In the genomic region with DNA sequence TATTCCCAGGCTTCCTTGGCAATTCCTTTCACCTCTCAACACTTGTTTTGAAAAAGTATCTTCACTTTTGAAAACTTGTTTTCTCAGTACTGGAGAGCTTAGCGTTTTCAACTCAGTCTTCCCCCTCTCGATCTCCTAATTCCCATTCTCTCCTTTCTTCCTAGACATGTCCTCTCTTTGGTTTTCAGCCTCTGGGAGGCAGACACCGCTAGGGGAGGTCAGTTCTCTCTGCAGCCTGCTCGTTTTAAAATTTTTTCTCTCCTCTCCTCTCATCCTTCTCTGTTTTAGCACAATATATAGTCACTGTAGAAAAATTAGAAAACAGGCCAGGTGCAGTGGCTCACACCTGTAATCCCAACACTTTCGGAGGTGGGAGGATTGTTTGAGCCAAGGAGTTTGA, we compare ENCODE assay signal across 20 cellular contexts. TPM values are rescaled to one million over a fixed set of nuclear protein-coding genes. Genes with fewer than 3 reads are reported as not detected.
DNase-seq lines count a peak whose midpoint lies in the region; ATAC-seq, FAIRE-seq and TF ChIP-seq lines count a peak whose summit lies in the region.
"Had no signal": no experiment of that assay in that cellular context is flagged by ENCODE, and none has a peak within 500 bp of the region (broad histone marks: within the 10 kb centered on the region; RNA-seq: fewer than 3 reads in every experiment).

No MANE protein-coding gene starts in this region.

- no peak overlapping the region for H3K27ac Mint-ChIP-seq in activated CD4-positive, alpha-beta T cell treated with anti-CD3 and anti-CD28 coated beads, Interleukin-2, amount 10 ng/mL, durations not matched to agents 24 days and 14 days

- POLR2A ChIA-PET in GM10248 (lab: Yijun Ruan, JAX): no interaction called here
- POLR2A ChIA-PET in K562 (lab: Yijun Ruan, JAX): interaction anchor here (0.5 to 1.3 kb wide), 2 partner anchors 9 to 73 kb away, joined by 3 to 4 read pairs; no protein-coding TSS in a partner anchor

- H3K79me2 ChIP-seq in K562 (ENCODE audit: control insufficient read depth, insufficient read depth, low read length): no peaks in the 10 kb centered on the region

- no TSS peak for BruUV-seq in K562 (replicated peaks; lab: Mats Ljungman, UMichigan)

- H3K4me3 ChIP-seq in K562 (no peak overlapping the region), thyroid gland (replicated peaks in 1 of 3) (no peak overlapping the region)

- peaks cover 54% of the 10 kb centered on the region for H3K27me3 Mint-ChIP-seq in activated CD4-positive, alpha-beta T cell treated with anti-CD3 and anti-CD28 coated beads, Interleukin-2, amount 10 ng/mL, durations not matched to agents 24 days and 14 days

- H3K36me3 Mint-ChIP-seq in activated CD4-positive, alpha-beta T cell treated with anti-CD3 and anti-CD28 coated beads, Interleukin-2, amount 10 ng/mL, durations not matched to agents 24 days and 14 days (ENCODE audit: low read depth): no peaks in the 10 kb centered on the region

- H3K9me3 ChIP-seq in K562 (replicated peaks; ENCODE audit: control insufficient read depth, insufficient read depth, low read depth, low read length) (no peaks in the 10 kb centered on the region), thyroid gland (no peaks in the 10 kb centered on the region)

- in situ Hi-C loops in K562 (cut with MboI): no loop called here

- H3K27me3 ChIP-seq in K562 (ENCODE audit: control insufficient read depth in 2 of 2, insufficient read depth in 2 of 2, low read length in 2 of 2): peaks cover 21 to 42% of the 10 kb centered on the region in 2 experiments
- no peaks in the 10 kb centered on the region for H3K27me3 ChIP-seq in thyroid gland

- H3K4me1 Mint-ChIP-seq in activated CD4-positive, alpha-beta T cell treated with anti-CD3 and anti-CD28 coated beads, Interleukin-2, amount 10 ng/mL, durations not matched to agents 24 days and 14 days: peaks cover 13% of the 10 kb centered on the region

- H2AFZ ChIP-seq in K562 (ENCODE audit: low read depth, low read length): no peak overlapping the region

- peak; percentile 19 to 28; a peak in 1 of 4 replicates for TF ChIP-seq RAD21 in K562 (CRISPR knock-in tag; conservative IDR thresholded peaks at IDR 0.05 in 1 of 2, IDR thresholded peaks at IDR 0.05 in 1 of 2)

- no peak for ATAC-seq in K562
- ATAC-seq: Panc1, Right ventricle myocardium inferior had no signal

- TF ChIP-seq POLR2A in K562 (conservative IDR thresholded peaks at IDR 0.05) (no peak), thyroid gland (IDR thresholded peaks at IDR 0.05) (no peak)

- no peak overlapping the region for H3K27ac ChIP-seq in K562 (ENCODE audit: extremely low read depth, low read depth, low read length)
- peak overlapping the region in 2 of 3 donors; percentile 60 to 87 for H3K27ac ChIP-seq in thyroid gland

- no peak for DNase-seq in GM10248 (ENCODE audit: extremely low spot score)
- DNase-seq in OCI-M1 (lab: John Stamatoyannopoulos, UW): peak; percentile 21
- DNase-seq in K562 (ENCODE audit: extremely low read depth in 1 of 4, low spot score in 3 of 4): no peak
- no peak for DNase-seq in thyroid gland
- DNase-seq in SIG-M5 treated with dmso at 0.1 percent for 504 hours (lab: John Stamatoyannopoulos, UW; ENCODE audit: unreplicated experiment): no peak
- no peak for DNase-seq in activated CD4-positive, alpha-beta T cell treated with anti-CD3 and anti-CD28 coated beads, Interleukin-2, amount 10 ng/mL, durations not matched to agents 24 days and 14 days
- DNase-seq in NCI-H345 treated with DMSO at 0.1 percent for 48 hours (lab: John Stamatoyannopoulos, UW; ENCODE audit: unreplicated experiment): no peak
- DNase-seq: DND-41, GDM1, NCI-H187 treated with DMSO at 0.1 percent for 48 hours, NCI-H446, NCI-H69, T-helper 2 cell had no signal

- H3K36me3 ChIP-seq in K562 (ENCODE audit: control insufficient read depth, insufficient read depth, low read length) (no peaks in the 10 kb centered on the region), thyroid gland (no peaks in the 10 kb centered on the region)

- no peaks in the 10 kb centered on the region for H3K9me1 ChIP-seq in K562 (ENCODE audit: control insufficient read depth, insufficient read depth, low read length)

- peak; percentile 8 for TF ChIP-seq CTCF in GM10248 (IDR thresholded peaks at IDR 0.05; ENCODE audit: control extremely low read depth, extremely low read depth, low read depth, missing control alignments)
- peak in 1 of 3 experiments; percentile 26; a peak in 2 of 6 replicates for TF ChIP-seq CTCF in K562 (IDR thresholded peaks at IDR 0.05 in 2 of 3, conservative IDR thresholded peaks at IDR 0.05 in 1 of 3; ENCODE audit: insufficient read depth in 2 of 3, low read depth in 1 of 3, low read length in 3 of 3)
- no peak for TF ChIP-seq CTCF in thyroid gland (IDR thresholded peaks at IDR 0.05)

- no peak for FAIRE-seq in K562 (lab: Jason Lieb, UNC)
- FAIRE-seq: GM12891, H54 had no signal

- H3K9ac ChIP-seq in K562 (ENCODE audit: insufficient read depth in 1 of 2, low read depth in 2 of 2, low read length in 2 of 2): no peak overlapping the region

- CTCF ChIA-PET in GM10248 (lab: Yijun Ruan, JAX) (interaction anchor here (1.2 to 2.4 kb wide), 3 partner anchors 10 to 66 kb away, joined by 3 to 7 read pairs (median 7); no protein-coding TSS in a partner anchor), K562 (lab: Yijun Ruan, JAX; ENCODE audit: low intra/inter-chr PET ratio) (interaction anchor here (0.7 kb wide), 1 partner anchor 62 kb away, joined by 3 read pairs; no protein-coding TSS in a partner anchor)

- no peak overlapping the region for H3K4me2 ChIP-seq in K562 (ENCODE audit: insufficient read depth, low read length)

- H3K4me1 ChIP-seq in K562 (replicated peaks in 1 of 2; ENCODE audit: control insufficient read depth in 2 of 2, insufficient read depth in 2 of 2, low read length in 2 of 2) (no peaks in the 10 kb centered on the region), thyroid gland (peaks cover 42 to 44% of the 10 kb centered on the region in 2 donors)

- no peaks in the 10 kb centered on the region for H3K9me3 Mint-ChIP-seq in activated CD4-positive, alpha-beta T cell treated with anti-CD3 and anti-CD28 coated beads, Interleukin-2, amount 10 ng/mL, durations not matched to agents 24 days and 14 days

- WGBS in K562 (ENCODE audit: insufficient coverage, low coverage, missing lambda C conversion rate): 0% methylated on average over 5 of the region's 5 CpGs
- WGBS in thyroid gland, 2 donors: 43 to 51% methylated on average over 5 of the region's 5 CpGs

- no peak for TF ChIP-seq EP300 in K562 (IDR thresholded peaks at IDR 0.05; ENCODE audit: low read length)

- no peaks in the 10 kb centered on the region for H4K20me1 ChIP-seq in K562 (replicated peaks; ENCODE audit: control insufficient read depth, insufficient read depth, low read length)

- intact Hi-C loops in K562 (cut with micrococcal nuclease): no loop called here
- intact Hi-C loops in thyroid gland (cut with DNase I): no loop called here
- intact Hi-C loops in activated CD4-positive, alpha-beta T cell treated with anti-CD3 and anti-CD28 coated beads, Interleukin-2, amount 10 ng/mL, durations not matched to agents 24 days and 14 days (cut with micrococcal nuclease): no loop called here

- H3K4me3 Mint-ChIP-seq in activated CD4-positive, alpha-beta T cell treated with anti-CD3 and anti-CD28 coated beads, Interleukin-2, amount 10 ng/mL, durations not matched to agents 24 days and 14 days: no peak overlapping the region

RNA-seq across cellular contexts. Expression of a gene that starts 12.6 kb away (rescaled TPM):
- total RNA-seq in K562 (2011; cell fraction: chromatin; rRNA removed; ENCODE audit: low replicate concordance): not detected in 2 replicates
- not detected in 2 replicates for total RNA-seq in K562 (2011; cell fraction: nucleolus; rRNA removed)
- not detected in 2 replicates for total RNA-seq in K562 (2011; cell fraction: nucleoplasm; rRNA removed)
- total RNA-seq in K562 (2014; rRNA removed) (not detected in 2 replicates), K562 (2014; rRNA removed; fragmentation: Illumina TruSeq; extraction: Trizol) (not detected in 2 replicates), K562 (2015; rRNA removed; fragmentation: Illumina TruSeq; extraction: Trizol) (not detected in 2 replicates), K562 (2021) (not detected in 2 replicates), thyroid gland (1 to 10 TPM; 1.2 to 1.7 (median 1.6) TPM)
- polyA plus RNA-seq in K562 (2011; rRNA removed) (not detected in 2 replicates), K562 (2014; fragmentation: Illumina TruSeq; extraction: Trizol) (not detected in 2 replicates), K562 (2014; fragmentation: Nextera tagmentation; extraction: Ambion mirVana) (not detected), K562 (2014; rRNA removed) (not detected in 2 replicates)
- not detected in 2 replicates for polyA plus RNA-seq in K562 (2011; cell fraction: cytosol; rRNA removed)
- not detected in 2 replicates for polyA plus RNA-seq in K562 (2011; cell fraction: nucleus; rRNA removed)
- polyA plus RNA-seq in K562 (2012): not detected in 2 replicates
- not detected in 2 replicates for polyA minus RNA-seq in K562 (2011; rRNA and poly(A)+ RNA removed)
- not detected in 2 replicates for polyA minus RNA-seq in K562 (2011; cell fraction: cytosol; rRNA and poly(A)+ RNA removed)
- not detected in 2 replicates for polyA minus RNA-seq in K562 (2011; cell fraction: nucleus; rRNA and poly(A)+ RNA removed)
- not detected in 2 replicates for total RNA-seq in activated CD4-positive, alpha-beta T cell treated with anti-CD3 and anti-CD28 coated beads, Interleukin-2, amount 10 ng/mL, durations not matched to agents 24 days and 14 days
- total RNA-seq: HT1080 had no signal
- polyA plus RNA-seq: AG04450, BJ had no signal

RNA-seq across cellular contexts. Expression of a gene that starts 16.6 kb away (rescaled TPM):
- 0.16 TPM in 1 of 2 replicates, not detected in the other for total RNA-seq in K562 (2011; cell fraction: chromatin; rRNA removed; ENCODE audit: low replicate concordance)
- not detected in 2 replicates for total RNA-seq in K562 (2011; cell fraction: nucleolus; rRNA removed)
- total RNA-seq in K562 (2011; cell fraction: nucleoplasm; rRNA removed): not detected in 2 replicates
- total RNA-seq in K562 (2014; rRNA removed) (not detected in 2 replicates), K562 (2014; rRNA removed; fragmentation: Illumina TruSeq; extraction: Trizol) (0.06 TPM in 1 of 2 replicates, not detected in the other), K562 (2015; rRNA removed; fragmentation: Illumina TruSeq; extraction: Trizol) (0.08 TPM in 1 of 2 replicates, not detected in the other), K562 (2021) (0.18 and 0.20 TPM in 2 replicates), thyroid gland (10 to 100 TPM in 3 of 4 donors, 1 to 10 TPM in 1; 3.6 to 38.2 (median 19.0) TPM)
- polyA plus RNA-seq in K562 (2011; rRNA removed) (0.06 TPM in 1 of 2 replicates, not detected in the other), K562 (2014; fragmentation: Illumina TruSeq; extraction: Trizol) (0.09 TPM in 1 of 2 replicates, not detected in the other), K562 (2014; fragmentation: Nextera tagmentation; extraction: Ambion mirVana) (under 1 TPM; 0.04 to 0.13 TPM), K562 (2014; rRNA removed) (not detected in 2 replicates)
- polyA plus RNA-seq in K562 (2011; cell fraction: cytosol; rRNA removed): 0.06 TPM in 1 of 2 replicates, not detected in the other
- polyA plus RNA-seq in K562 (2011; cell fraction: nucleus; rRNA removed): 0.11 TPM in 1 of 2 replicates, not detected in the other
- 0.05 and 0.12 TPM in 2 replicates for polyA plus RNA-seq in K562 (2012)
- polyA minus RNA-seq in K562 (2011; rRNA and poly(A)+ RNA removed): 0.25 TPM in 1 of 2 replicates, not detected in the other
- not detected in 2 replicates for polyA minus RNA-seq in K562 (2011; cell fraction: cytosol; rRNA and poly(A)+ RNA removed)
- not detected in 2 replicates for polyA minus RNA-seq in K562 (2011; cell fraction: nucleus; rRNA and poly(A)+ RNA removed)
- not detected in 2 replicates for total RNA-seq in activated CD4-positive, alpha-beta T cell treated with anti-CD3 and anti-CD28 coated beads, Interleukin-2, amount 10 ng/mL, durations not matched to agents 24 days and 14 days
- total RNA-seq: Right ventricle myocardium inferior had no signal
- polyA plus RNA-seq: AG04450, BJ had no signal

RNA-seq across cellular contexts. Expression of a gene that starts 37.1 kb away (rescaled TPM):
- 0.21 TPM in 1 of 2 replicates, not detected in the other for total RNA-seq in K562 (2011; cell fraction: chromatin; rRNA removed; ENCODE audit: low replicate concordance)
- total RNA-seq in K562 (2011; cell fraction: nucleolus; rRNA removed): 0.17 TPM in 1 of 2 replicates, not detected in the other
- not detected in 2 replicates for total RNA-seq in K562 (2011; cell fraction: nucleoplasm; rRNA removed)
- not detected in 2 replicates for total RNA-seq in K562 (2014; rRNA removed)
- total RNA-seq in K562 (2014; rRNA removed; fragmentation: Illumina TruSeq; extraction: Trizol): 0.07 TPM in 1 of 2 replicates, not detected in the other
- total RNA-seq in K562 (2015; rRNA removed; fragmentation: Illumina TruSeq; extraction: Trizol): not detected in 2 replicates
- not detected in 2 replicates for total RNA-seq in K562 (2021)
- 0.09 and 0.29 TPM in 2 replicates for polyA plus RNA-seq in K562 (2011; rRNA removed)
- 0.31 TPM in 1 of 2 replicates, not detected in the other for polyA plus RNA-seq in K562 (2011; cell fraction: cytosol; rRNA removed)
- 0.04 and 0.28 TPM in 2 replicates for polyA plus RNA-seq in K562 (2011; cell fraction: nucleus; rRNA removed)
- 0.04 and 0.17 TPM in 2 replicates for polyA plus RNA-seq in K562 (2012)
- polyA plus RNA-seq in K562 (2014; fragmentation: Illumina TruSeq; extraction: Trizol): 0.12 TPM in 1 of 2 replicates, not detected in the other
- polyA plus RNA-seq in K562 (2014; fragmentation: Nextera tagmentation; extraction: Ambion mirVana): under 1 TPM; 0.03 to 0.06 TPM
- polyA plus RNA-seq in K562 (2014; rRNA removed): not detected in 2 replicates
- 0.14 and 0.42 TPM in 2 replicates for polyA minus RNA-seq in K562 (2011; rRNA and poly(A)+ RNA removed)
- not detected in 2 replicates for polyA minus RNA-seq in K562 (2011; cell fraction: cytosol; rRNA and poly(A)+ RNA removed)
- polyA minus RNA-seq in K562 (2011; cell fraction: nucleus; rRNA and poly(A)+ RNA removed): 0.13 TPM in 1 of 2 replicates, not detected in the other
- total RNA-seq in thyroid gland: 10 to 100 TPM in 2 of 4 donors, 1 to 10 TPM in 2; 4.8 to 12.6 (median 8.7) TPM
- not detected in 2 replicates for total RNA-seq in activated CD4-positive, alpha-beta T cell treated with anti-CD3 and anti-CD28 coated beads, Interleukin-2, amount 10 ng/mL, durations not matched to agents 24 days and 14 days
